In the genomic region with DNA sequence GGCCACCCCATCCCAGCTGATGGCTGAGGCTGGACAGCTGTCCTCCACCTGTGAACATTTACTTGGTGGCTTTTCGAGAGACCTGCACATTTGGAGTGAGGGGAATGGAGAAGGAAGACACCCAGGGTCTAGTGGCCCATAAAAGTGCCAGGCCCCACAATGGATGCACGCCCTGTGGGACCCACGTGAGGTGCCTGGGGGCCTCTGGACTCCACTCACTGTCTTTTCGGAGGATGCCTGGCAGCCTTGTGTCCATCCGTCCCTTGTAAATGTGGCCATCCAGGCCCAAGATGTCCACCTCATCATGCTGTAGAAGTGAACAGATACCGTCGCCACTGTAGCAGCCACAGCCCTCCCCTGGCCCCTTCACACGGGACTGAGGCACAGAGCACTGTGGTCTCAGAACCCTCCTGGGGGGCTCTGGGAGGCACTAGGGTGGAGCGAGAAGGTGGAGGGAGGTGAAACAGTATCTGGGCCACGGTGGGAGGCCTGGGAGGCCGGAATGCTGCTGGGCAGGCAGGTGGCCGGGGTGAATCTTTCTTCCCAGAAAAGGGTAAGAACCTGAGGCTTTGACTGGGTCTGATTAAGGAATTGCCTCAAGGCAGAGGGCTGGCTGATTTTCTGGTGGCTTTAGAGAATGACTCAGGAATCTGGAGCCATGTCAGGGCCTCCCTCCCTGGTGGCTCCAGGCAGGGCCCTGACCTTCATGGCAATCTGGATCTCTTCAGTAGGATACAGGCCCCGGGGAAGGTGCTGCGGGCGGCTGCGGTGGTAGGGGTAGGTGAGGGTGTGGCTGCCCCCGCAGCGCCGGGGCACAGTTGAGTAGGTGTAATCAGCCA, we compare ENCODE assay signal across 1 cellular context.
TF ChIP-seq lines count a peak whose summit lies in the region.

No MANE protein-coding gene starts in this region.

TF ChIP-seq in IMR-90, 13 proteins besides CTCF, POLR2A, EP300 and RAD21:
- TF ChIP-seq MXI1 (IDR thresholded peaks at IDR 0.05; ENCODE audit: borderline replicate concordance, low read depth, low read length), result no peak
- TF ChIP-seq BHLHE40 (IDR thresholded peaks at IDR 0.05; ENCODE audit: low read depth, low read length), result no peak
- no peak for TF ChIP-seq NFE2L2 (IDR thresholded peaks at IDR 0.05; ENCODE audit: low read depth, low read length)
- TF ChIP-seq MAFK (IDR thresholded peaks at IDR 0.05; ENCODE audit: low read depth, low read length), result no peak
- TF ChIP-seq MAZ (IDR thresholded peaks at IDR 0.05; ENCODE audit: borderline replicate concordance, low read depth, low read length), result no peak
- TF ChIP-seq CEBPB (IDR thresholded peaks at IDR 0.05; ENCODE audit: low read depth, low read length), result no peak
- TF ChIP-seq, protein P1, sequence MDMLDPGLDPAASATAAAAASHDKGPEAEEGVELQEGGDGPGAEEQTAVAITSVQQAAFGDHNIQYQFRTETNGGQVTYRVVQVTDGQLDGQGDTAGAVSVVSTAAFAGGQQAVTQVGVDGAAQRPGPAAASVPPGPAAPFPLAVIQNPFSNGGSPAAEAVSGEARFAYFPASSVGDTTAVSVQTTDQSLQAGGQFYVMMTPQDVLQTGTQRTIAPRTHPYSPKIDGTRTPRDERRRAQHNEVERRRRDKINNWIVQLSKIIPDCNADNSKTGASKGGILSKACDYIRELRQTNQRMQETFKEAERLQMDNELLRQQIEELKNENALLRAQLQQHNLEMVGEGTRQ (IDR thresholded peaks at IDR 0.05; ENCODE audit: low read depth, low read length), result no peak
- no peak for TF ChIP-seq FOS (IDR thresholded peaks at IDR 0.05; ENCODE audit: low read depth, low read length)
- TF ChIP-seq, protein P2, sequence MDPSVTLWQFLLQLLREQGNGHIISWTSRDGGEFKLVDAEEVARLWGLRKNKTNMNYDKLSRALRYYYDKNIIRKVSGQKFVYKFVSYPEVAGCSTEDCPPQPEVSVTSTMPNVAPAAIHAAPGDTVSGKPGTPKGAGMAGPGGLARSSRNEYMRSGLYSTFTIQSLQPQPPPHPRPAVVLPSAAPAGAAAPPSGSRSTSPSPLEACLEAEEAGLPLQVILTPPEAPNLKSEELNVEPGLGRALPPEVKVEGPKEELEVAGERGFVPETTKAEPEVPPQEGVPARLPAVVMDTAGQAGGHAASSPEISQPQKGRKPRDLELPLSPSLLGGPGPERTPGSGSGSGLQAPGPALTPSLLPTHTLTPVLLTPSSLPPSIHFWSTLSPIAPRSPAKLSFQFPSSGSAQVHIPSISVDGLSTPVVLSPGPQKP (IDR thresholded peaks at IDR 0.05; ENCODE audit: borderline replicate concordance, low read depth, low read length), result no peak
- TF ChIP-seq RFX5 (IDR thresholded peaks at IDR 0.05; ENCODE audit: low read depth, low read length), result no peak
- TF ChIP-seq RCOR1 (IDR thresholded peaks at IDR 0.05; ENCODE audit: insufficient replicate concordance, low read length), result no peak
- no peak for TF ChIP-seq SMC3 (IDR thresholded peaks at IDR 0.05; ENCODE audit: low read depth, low read length)
- no peak for TF ChIP-seq CHD1 (IDR thresholded peaks at IDR 0.05; ENCODE audit: low read depth, low read length)
